In genomic region chrX:53224860-53225797, GRCh38 we compare ENCODE assay signal across 8 cellular contexts. TPM values are rescaled to one million over a fixed set of nuclear protein-coding genes. Genes with fewer than 3 reads are reported as not detected.
DNase-seq lines count a peak whose midpoint lies in the region; ATAC-seq, FAIRE-seq and TF ChIP-seq lines count a peak whose summit lies in the region.

KDM5C (minus strand) TSS chrX:53225207; CDS start chrX:53224889, 318 bp downstream.

- H3K4me3 ChIP-seq in GM06990 (replicated peaks; ENCODE audit: low read depth, low read length): peak within 1 kb of the TSS; percentile 96
- peak within 1 kb of the TSS; percentile 71 for H3K4me3 ChIP-seq in SU-DHL-6 (ENCODE audit: insufficient read depth, low read length, poor library complexity, severe bottlenecking)
- peak within 1 kb of the TSS; percentile 86 to 99 (median 94) for H3K4me3 ChIP-seq in pancreas
- H3K4me3 ChIP-seq in tibial artery: peak within 1 kb of the TSS; percentile 86 to 94

- 0 to 1% methylated on average over 67 of the region's 67 CpGs for WGBS in pancreas, 2 donors

- H3K9me2 ChIP-seq in SU-DHL-6 (replicated peaks; ENCODE audit: insufficient read depth, low read length): no peaks in the 10 kb centered on the region

- H3K9me3 ChIP-seq in SU-DHL-6 (ENCODE audit: insufficient read depth, low read length): no peaks in the 10 kb centered on the region
- no peaks in the 10 kb centered on the region for H3K9me3 ChIP-seq in pancreas
- no peaks in the 10 kb centered on the region for H3K9me3 ChIP-seq in tibial artery

- peak within 1 kb of the TSS; percentile 92 for H3K4me2 ChIP-seq in SU-DHL-6 (ENCODE audit: low read depth, low read length, poor library complexity, severe bottlenecking)

- intact Hi-C loops in Right ventricle myocardium inferior (cut with DNase I) (no loop called here), pancreas (cut with DNase I) (no loop called here), tibial artery (cut with DNase I; ENCODE audit: low total_unique reads) (loop anchor here (10.0 kb wide), 1 partner anchor 210 kb away; the partner anchor contains the start of gene HSD17B10)

- peak; percentile 51 for FAIRE-seq in pancreas (lab: Jason Lieb, UNC)

- H3K4me1 ChIP-seq in pancreas: peaks cover 11 to 17% (median 14%) of the 10 kb centered on the region in 3 donors
- peaks cover 0 to 26% (median 20%) of the 10 kb centered on the region in 4 donors for H3K4me1 ChIP-seq in tibial artery

- H3K27me3 Mint-ChIP-seq in activated naive CD8-positive, alpha-beta T cell treated with anti-CD3 and anti-CD28 coated beads, Interleukin-2, amount 10 ng/mL, durations not matched to agents 7 days and 5 days: peaks cover 4% of the 10 kb centered on the region

- POLR2A ChIA-PET in activated naive CD8-positive, alpha-beta T cell treated with anti-CD3 and anti-CD28 coated beads, Interleukin-2, amount 10 ng/mL, durations not matched to agents 7 days and 5 days (lab: Charles Lee): interaction anchor here (0.6 to 2.3 kb wide), 13 partner anchors 8 to 230 kb away, joined by 3 to 8 read pairs (median 3); partner anchors contain the start of genes RIBC1, SMC1A and TSPYL2

- DNase-seq in GM06990 (ENCODE audit: extremely low read depth, insufficient read length) (peak; percentile 89), NCI-H128 (lab: John Stamatoyannopoulos, UW; ENCODE audit: unreplicated experiment) (peak; percentile 74), Right ventricle myocardium inferior (ENCODE audit: missing footprints) (peak; percentile 93), pancreas (peak; percentile 84 to 99 (median 92)), tibial artery (peak; percentile 83 to 91)
- DNase-seq in activated naive CD8-positive, alpha-beta T cell treated with anti-CD3 and anti-CD28 coated beads, Interleukin-2, amount 10 ng/mL, durations not matched to agents 7 days and 5 days: peak; percentile 82

- peak within 1 kb of the TSS; percentile 96 for H3K9ac ChIP-seq in SU-DHL-6 (ENCODE audit: low read length)

- no peaks in the 10 kb centered on the region for H3K9me3 Mint-ChIP-seq in activated naive CD8-positive, alpha-beta T cell treated with anti-CD3 and anti-CD28 coated beads, Interleukin-2, amount 10 ng/mL, durations not matched to agents 7 days and 5 days

- peak within 1 kb of the TSS; percentile 97 for H3K4me3 Mint-ChIP-seq in activated naive CD8-positive, alpha-beta T cell treated with anti-CD3 and anti-CD28 coated beads, Interleukin-2, amount 10 ng/mL, durations not matched to agents 7 days and 5 days

- TF ChIP-seq CTCF in GM06990 (IDR thresholded peaks at IDR 0.05; ENCODE audit: insufficient read depth, low read length, poor library complexity, severe bottlenecking) (no peak), SU-DHL-6 (IDR thresholded peaks at IDR 0.05; ENCODE audit: insufficient read depth, low read length, poor library complexity, severe bottlenecking) (no peak), pancreas (IDR thresholded peaks at IDR 0.05) (no peak), tibial artery (IDR thresholded peaks at IDR 0.05) (no peak)

- no peaks in the 10 kb centered on the region for H3F3A ChIP-seq in SU-DHL-6 (ENCODE audit: insufficient read depth)

- ATAC-seq in HG02623 (IDR thresholded peaks at IDR 0.05; ENCODE audit: unreplicated experiment): peak; percentile 72
- peak; percentile 84 for ATAC-seq in activated naive CD8-positive, alpha-beta T cell treated with anti-CD3 and anti-CD28 coated beads, Interleukin-2, amount 10 ng/mL, durations not matched to agents 7 days and 5 days (ENCODE audit: low read depth)
- ATAC-seq in Right ventricle myocardium inferior: peak; percentile 93
- peak; percentile 92 to 95 (median 93) for ATAC-seq in pancreas

- peak within 1 kb of the TSS; percentile 83 for H2AFZ ChIP-seq in SU-DHL-6 (ENCODE audit: low read depth, low read length, severe bottlenecking)

- peak within 1 kb of the TSS; percentile 85 for H3K27ac ChIP-seq in SU-DHL-6 (ENCODE audit: low read depth, low read length)
- peak within 1 kb of the TSS; percentile 57 to 94 (median 82) for H3K27ac ChIP-seq in pancreas
- peak within 1 kb of the TSS; percentile 85 to 92 for H3K27ac ChIP-seq in tibial artery

- H4K20me1 ChIP-seq in SU-DHL-6 (ENCODE audit: low read depth, low read length): no peaks in the 10 kb centered on the region; the same call in 1 of the 2 replicates

- H3K27me3 ChIP-seq in GM06990 (replicated peaks; ENCODE audit: control insufficient read depth, insufficient read depth, low read length): no peaks in the 10 kb centered on the region
- no peaks in the 10 kb centered on the region for H3K27me3 ChIP-seq in SU-DHL-6 (ENCODE audit: low read length)
- H3K27me3 ChIP-seq in pancreas: no peaks in the 10 kb centered on the region
- H3K27me3 ChIP-seq in tibial artery: no peaks in the 10 kb centered on the region

- peaks cover 46% of the 10 kb centered on the region for H3K79me2 ChIP-seq in SU-DHL-6 (ENCODE audit: insufficient read depth, low read length)

- peaks cover 7% of the 10 kb centered on the region for H3K36me3 Mint-ChIP-seq in activated naive CD8-positive, alpha-beta T cell treated with anti-CD3 and anti-CD28 coated beads, Interleukin-2, amount 10 ng/mL, durations not matched to agents 7 days and 5 days

- H3K36me3 ChIP-seq in GM06990 (ENCODE audit: control insufficient read depth, insufficient read depth, low read length): peaks cover 5% of the 10 kb centered on the region
- no peaks in the 10 kb centered on the region; the same call in 1 of the 2 replicates for H3K36me3 ChIP-seq in SU-DHL-6 (ENCODE audit: low read length)
- H3K36me3 ChIP-seq in pancreas: peaks cover 0 to 5% (median 0%) of the 10 kb centered on the region in 3 donors
- H3K36me3 ChIP-seq in tibial artery: peaks cover 0 to 14% (median 9%) of the 10 kb centered on the region in 3 donors

- peak within 1 kb of the TSS; percentile 98 for H3K27ac Mint-ChIP-seq in activated naive CD8-positive, alpha-beta T cell treated with anti-CD3 and anti-CD28 coated beads, Interleukin-2, amount 10 ng/mL, durations not matched to agents 7 days and 5 days

- H3K4me1 Mint-ChIP-seq in activated naive CD8-positive, alpha-beta T cell treated with anti-CD3 and anti-CD28 coated beads, Interleukin-2, amount 10 ng/mL, durations not matched to agents 7 days and 5 days: peaks cover 27% of the 10 kb centered on the region

RNA-seq across cellular contexts. Expression of gene KDM5C, which starts in this region (rescaled TPM):
- 100 to 1,000 TPM in 1 of 2 experiments, 10 to 100 TPM in 1; 97.8 to 108 TPM for total RNA-seq in activated naive CD8-positive, alpha-beta T cell treated with anti-CD3 and anti-CD28 coated beads, Interleukin-2, amount 10 ng/mL, durations not matched to agents 7 days and 5 days
- total RNA-seq in Right ventricle myocardium inferior (28.1 TPM), pancreas (10 to 100 TPM; 26.8 to 70.5 (median 47.5) TPM)
- polyA plus RNA-seq in pancreas: 10 to 100 TPM; 31.4 to 36.4 TPM

Comparison
In these comparisons a context has a peak if more than half of its experiments do, and no peak if none do; other contexts are left out.
1. Peak in every context shown above with its lines: DNase-seq, ATAC-seq, H3K4me3 ChIP-seq and H3K27ac ChIP-seq.